Comparison of ENCODE assay signal across 17 cellular contexts in genomic region chr22:37021041-37021440, GRCh38. TPM values are rescaled to one million over a fixed set of nuclear protein-coding genes. Genes with fewer than 3 reads are reported as not detected.
DNase-seq lines count a peak whose midpoint lies in the region; ATAC-seq, FAIRE-seq and TF ChIP-seq lines count a peak whose summit lies in the region.
"Had no signal": no experiment of that assay in that cellular context is flagged by ENCODE, and none has a peak within 500 bp of the region (broad histone marks: within the 10 kb centered on the region; RNA-seq: fewer than 3 reads in every experiment).

No MANE protein-coding gene starts in this region.

- no peaks in the 10 kb centered on the region for H3K27me3 Mint-ChIP-seq in activated T-helper 17 cell treated with anti-CD3 and anti-CD28 coated beads, Interleukin-2, amount 50 U/mL, for 72 hours
- peaks cover 23% of the 10 kb centered on the region for H3K27me3 Mint-ChIP-seq in activated T-cell treated with anti-CD3 and anti-CD28 coated beads, Interleukin-2, amount 50 U/mL, for 24 hours

- intact Hi-C loops in right lobe of liver (cut with DNase I) = no loop called here

- FAIRE-seq in GM12891 (lab: Jason Lieb, UNC) = peak; percentile 45
- FAIRE-seq in small intestine (lab: Jason Lieb, UNC) = no peak

- WGBS in right lobe of liver (ENCODE audit: insufficient coverage, low coverage, low lambda C conversion rate, missing lambda C conversion rate) = no CpG with 5 or more reads among the region's 5 CpGs
- WGBS in small intestine, 3 donors = 37 to 72% (median 47%) methylated on average over 5 of the region's 5 CpGs

- H3K27me3 ChIP-seq in right lobe of liver (no peaks in the 10 kb centered on the region), small intestine (ENCODE audit: control insufficient read depth in 2 of 2, insufficient read depth in 2 of 2, low read length in 2 of 2) (no peaks in the 10 kb centered on the region)
- H3K27me3 ChIP-seq: MG63 had no signal

- no peaks in the 10 kb centered on the region for H3K9me3 Mint-ChIP-seq in activated T-helper 17 cell treated with anti-CD3 and anti-CD28 coated beads, Interleukin-2, amount 50 U/mL, for 72 hours
- H3K9me3 Mint-ChIP-seq in activated T-cell treated with anti-CD3 and anti-CD28 coated beads, Interleukin-2, amount 50 U/mL, for 24 hours = no peaks in the 10 kb centered on the region
- H3K9me3 Mint-ChIP-seq: activated T-cell treated with anti-CD3 and anti-CD28 coated beads, Interleukin-2, amount 50 U/mL, for 72 hours had no signal

- TF ChIP-seq CTCF in right lobe of liver (IDR thresholded peaks at IDR 0.05) = no peak

- no peak overlapping the region for H3K27ac Mint-ChIP-seq in activated T-helper 17 cell treated with anti-CD3 and anti-CD28 coated beads, Interleukin-2, amount 50 U/mL, for 72 hours
- H3K27ac Mint-ChIP-seq in activated T-cell treated with anti-CD3 and anti-CD28 coated beads, Interleukin-2, amount 50 U/mL, for 24 hours = no peak overlapping the region
- H3K27ac Mint-ChIP-seq: activated T-cell treated with anti-CD3 and anti-CD28 coated beads, Interleukin-2, amount 50 U/mL, for 72 hours had no signal

- H3K27ac ChIP-seq in right lobe of liver (peak overlapping the region in 1 of 3 donors; percentile 95), small intestine (ENCODE audit: low read depth in 1 of 2, low read length in 1 of 2) (peak overlapping the region; percentile 33 to 98)

- H3K4me3 ChIP-seq in right lobe of liver (peak overlapping the region in 2 of 3 donors; percentile 99 to 100), small intestine (ENCODE audit: low read depth in 1 of 2, low read length in 2 of 2) (peak overlapping the region in 1 of 2 donors; percentile 88)

- no peak for TF ChIP-seq POLR2A in GM12891 (IDR thresholded peaks at IDR 0.05; ENCODE audit: low read depth, low read length)
- no peak for TF ChIP-seq POLR2A in right lobe of liver (IDR thresholded peaks at IDR 0.05)

- no peak for ATAC-seq in activated T-helper 17 cell treated with anti-CD3 and anti-CD28 coated beads, Interleukin-2, amount 50 U/mL, for 72 hours (replicated peaks)
- ATAC-seq in right lobe of liver (no peak), HG03469 (IDR thresholded peaks at IDR 0.05; ENCODE audit: unreplicated experiment) (no peak)
- ATAC-seq: activated T-cell treated with anti-CD3 and anti-CD28 coated beads, Interleukin-2, amount 50 U/mL, for 72 hours had no signal

- peaks cover 8% of the 10 kb centered on the region for H3K4me1 Mint-ChIP-seq in activated T-helper 17 cell treated with anti-CD3 and anti-CD28 coated beads, Interleukin-2, amount 50 U/mL, for 72 hours
- peaks cover 11% of the 10 kb centered on the region for H3K4me1 Mint-ChIP-seq in activated T-cell treated with anti-CD3 and anti-CD28 coated beads, Interleukin-2, amount 50 U/mL, for 24 hours (ENCODE audit: low read depth)

- peak overlapping the region; percentile 80 for H3K4me3 Mint-ChIP-seq in activated T-helper 17 cell treated with anti-CD3 and anti-CD28 coated beads, Interleukin-2, amount 50 U/mL, for 72 hours
- no peak overlapping the region for H3K4me3 Mint-ChIP-seq in activated T-cell treated with anti-CD3 and anti-CD28 coated beads, Interleukin-2, amount 50 U/mL, for 24 hours

- peaks cover 0 to 11% (median 4%) of the 10 kb centered on the region in 4 donors for H3K36me3 ChIP-seq in right lobe of liver
- no peaks in the 10 kb centered on the region for H3K36me3 ChIP-seq in small intestine (ENCODE audit: control insufficient read depth in 2 of 2, insufficient read depth in 2 of 2, low read length in 2 of 2)

- H3K9me3 ChIP-seq in right lobe of liver = no peaks in the 10 kb centered on the region
- no peaks in the 10 kb centered on the region for H3K9me3 ChIP-seq in small intestine (ENCODE audit: control insufficient read depth, low read depth)
- H3K9me3 ChIP-seq: MG63, spleen had no signal

- DNase-seq in GM12891 (ENCODE audit: insufficient read length, low spot score) (no peak), right lobe of liver (peak in 1 of 3 donors; percentile 39), small intestine (peak; percentile 75), OCI-M1 (lab: John Stamatoyannopoulos, UW) (no peak), SIG-M5 (lab: John Stamatoyannopoulos, UW) (no peak)
- no peak for DNase-seq in activated T-cell treated with anti-CD3 and anti-CD28 coated beads, Interleukin-2, amount 50 U/mL, for 24 hours
- DNase-seq: activated CD4-positive, alpha-beta T cell treated with anti-CD3 and anti-CD28 coated beads for 4 hours; activated T-cell treated with anti-CD3 and anti-CD28 coated beads, Interleukin-2, amount 50 U/mL, for 72 hours; C1 segment of cervical spinal cord; DMS53; MG63; NCI-H2029 treated with DMSO at 0.1 percent for 48 hours; Right ventricle myocardium superior; spleen; T1000 had no signal

- H3K4me1 ChIP-seq in right lobe of liver (peaks cover 0 to 56% (median 23%) of the 10 kb centered on the region in 4 donors), small intestine (ENCODE audit: control insufficient read depth in 2 of 2, insufficient read depth in 1 of 2, low read depth in 1 of 2, low read length in 1 of 2) (peaks cover 0 to 7% of the 10 kb centered on the region in 2 donors)

- peaks cover 4% of the 10 kb centered on the region for H3K36me3 Mint-ChIP-seq in activated T-helper 17 cell treated with anti-CD3 and anti-CD28 coated beads, Interleukin-2, amount 50 U/mL, for 72 hours (ENCODE audit: low read depth)
- no peaks in the 10 kb centered on the region for H3K36me3 Mint-ChIP-seq in activated T-cell treated with anti-CD3 and anti-CD28 coated beads, Interleukin-2, amount 50 U/mL, for 24 hours (ENCODE audit: low read depth)

TF ChIP-seq in GM12891, 5 proteins besides CTCF, POLR2A, EP300 and RAD21:
- TF ChIP-seq POU2F2 (IDR thresholded peaks at IDR 0.05; ENCODE audit: low read depth, low read length) (no peak), SPI1 (IDR thresholded peaks at IDR 0.05; ENCODE audit: low read depth, low read length) (no peak), POLR2AphosphoS5 (IDR thresholded peaks at IDR 0.05; ENCODE audit: low read depth, low read length) (no peak), TAF1 (IDR thresholded peaks at IDR 0.05; ENCODE audit: low read depth, low read length) (no peak), PAX5 (IDR thresholded peaks at IDR 0.05; ENCODE audit: insufficient read depth, low read length, severe bottlenecking) (no peak)

RNA-seq across cellular contexts. Expression of gene MPST, which starts 1.5 kb away (rescaled TPM):
- polyA plus RNA-seq in GM12891 (2012; ENCODE audit: low read depth, missing spikeins) = 15.9 TPM
- 10 to 100 TPM; 22.7 to 41.6 TPM for total RNA-seq in activated T-helper 17 cell treated with anti-CD3 and anti-CD28 coated beads, Interleukin-2, amount 50 U/mL, for 72 hours
- 100 to 1,000 TPM; 153 to 301 (median 214) TPM for total RNA-seq in right lobe of liver
- polyA plus RNA-seq in small intestine = 100 to 1,000 TPM; 213 to 549 (median 397) TPM

RNA-seq across cellular contexts. Expression of gene TST, which starts 1.8 kb away (rescaled TPM):
- polyA plus RNA-seq in GM12891 (2012; ENCODE audit: low read depth, missing spikeins) = 6.8 TPM
- total RNA-seq in activated T-helper 17 cell treated with anti-CD3 and anti-CD28 coated beads, Interleukin-2, amount 50 U/mL, for 72 hours = 10 to 100 TPM in 1 of 2 donors, 1 to 10 TPM in 1; 8.2 to 14.5 TPM
- 100 to 1,000 TPM; 223 to 355 (median 321) TPM for total RNA-seq in right lobe of liver
- 100 to 1,000 TPM; 201 to 526 (median 507) TPM for polyA plus RNA-seq in small intestine

RNA-seq across cellular contexts. Expression of gene KCTD17, which starts 30.5 kb away (rescaled TPM):
- 7.0 TPM for polyA plus RNA-seq in GM12891 (2012; ENCODE audit: low read depth, missing spikeins)
- 10 to 100 TPM; 39.4 to 41.9 TPM for total RNA-seq in activated T-helper 17 cell treated with anti-CD3 and anti-CD28 coated beads, Interleukin-2, amount 50 U/mL, for 72 hours
- 1 to 10 TPM; 2.0 to 9.7 (median 4.4) TPM for total RNA-seq in right lobe of liver
- polyA plus RNA-seq in small intestine = 10 to 100 TPM in 1 of 3 donors, 1 to 10 TPM in 2; 3.6 to 18.8 (median 9.7) TPM

Comparison
In these comparisons a context has a peak if more than half of its experiments do, and no peak if none do; other contexts are left out.
1. RNA of gene TST, which starts 1.8 kb away (total RNA-seq): 223 to 355 TPM in right lobe of liver; 8.2 to 14.5 TPM in activated T-helper 17 cell treated with anti-CD3 and anti-CD28 coated beads, Interleukin-2, amount 50 U/mL, for 72 hours; every median in the first group is over 10 times any median in the second.